1 cellular context compared by ENCODE assay signal in the genomic region with DNA sequence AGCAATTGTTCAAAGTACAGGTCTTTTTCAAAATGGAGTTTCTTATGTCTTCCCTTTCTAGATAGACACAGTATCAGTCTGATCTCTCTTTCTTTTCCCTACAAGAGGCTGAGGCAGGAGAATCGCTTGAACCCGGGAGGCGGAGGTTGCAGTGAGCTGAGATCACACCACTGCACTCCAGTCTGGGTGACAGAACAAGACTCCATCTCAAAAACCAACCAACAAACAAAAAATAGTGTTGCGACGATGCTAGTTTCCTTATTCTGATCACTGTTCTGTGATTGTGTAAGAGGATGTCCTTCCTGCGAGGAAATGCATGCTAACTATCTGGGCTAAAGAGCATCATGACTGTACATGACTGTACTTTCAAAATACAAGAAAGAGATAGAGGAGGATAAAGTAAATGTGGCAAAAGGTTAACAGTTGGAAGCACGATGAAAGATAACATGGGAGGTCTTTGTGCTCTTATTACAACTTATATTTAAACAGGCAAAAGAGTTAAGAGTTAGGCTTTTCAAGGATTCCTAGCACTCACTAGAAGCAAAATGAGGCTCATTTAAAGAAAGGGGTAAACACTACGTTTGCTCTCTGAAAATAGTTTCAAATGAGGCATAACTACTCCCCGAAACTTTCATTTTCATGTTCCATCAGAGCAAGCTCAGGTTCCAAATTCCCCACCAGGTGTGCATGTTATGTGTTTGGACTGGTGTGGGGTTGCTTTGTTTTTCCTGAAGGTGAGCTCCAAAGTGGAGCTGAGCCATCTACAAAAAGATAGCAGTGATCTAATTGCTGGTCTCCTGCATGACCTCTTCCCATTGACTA.
A peak's percentile ranks its signal among the peaks of the same experiment; 100 is the strongest.
TF ChIP-seq lines count a peak whose summit lies in the region.

No MANE protein-coding gene starts in this region.

TF ChIP-seq in HepG2, 621 proteins besides CTCF, POLR2A, EP300 and RAD21 (continued from another document and continues in another):
- TF ChIP-seq, protein P1, sequence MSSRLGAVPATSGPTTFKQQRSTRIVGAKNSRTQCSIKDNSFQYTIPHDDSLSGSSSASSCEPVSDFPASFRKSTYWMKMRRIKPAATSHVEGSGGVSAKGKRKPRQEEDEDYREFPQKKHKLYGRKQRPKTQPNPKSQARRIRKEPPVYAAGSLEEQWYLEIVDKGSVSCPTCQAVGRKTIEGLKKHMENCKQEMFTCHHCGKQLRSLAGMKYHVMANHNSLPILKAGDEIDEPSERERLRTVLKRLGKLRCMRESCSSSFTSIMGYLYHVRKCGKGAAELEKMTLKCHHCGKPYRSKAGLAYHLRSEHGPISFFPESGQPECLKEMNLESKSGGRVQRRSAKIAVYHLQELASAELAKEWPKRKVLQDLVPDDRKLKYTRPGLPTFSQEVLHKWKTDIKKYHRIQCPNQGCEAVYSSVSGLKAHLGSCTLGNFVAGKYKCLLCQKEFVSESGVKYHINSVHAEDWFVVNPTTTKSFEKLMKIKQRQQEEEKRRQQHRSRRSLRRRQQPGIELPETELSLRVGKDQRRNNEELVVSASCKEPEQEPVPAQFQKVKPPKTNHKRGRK (CRISPR knock-in tag; IDR thresholded peaks at IDR 0.05) = no peak
- TF ChIP-seq, protein P2, sequence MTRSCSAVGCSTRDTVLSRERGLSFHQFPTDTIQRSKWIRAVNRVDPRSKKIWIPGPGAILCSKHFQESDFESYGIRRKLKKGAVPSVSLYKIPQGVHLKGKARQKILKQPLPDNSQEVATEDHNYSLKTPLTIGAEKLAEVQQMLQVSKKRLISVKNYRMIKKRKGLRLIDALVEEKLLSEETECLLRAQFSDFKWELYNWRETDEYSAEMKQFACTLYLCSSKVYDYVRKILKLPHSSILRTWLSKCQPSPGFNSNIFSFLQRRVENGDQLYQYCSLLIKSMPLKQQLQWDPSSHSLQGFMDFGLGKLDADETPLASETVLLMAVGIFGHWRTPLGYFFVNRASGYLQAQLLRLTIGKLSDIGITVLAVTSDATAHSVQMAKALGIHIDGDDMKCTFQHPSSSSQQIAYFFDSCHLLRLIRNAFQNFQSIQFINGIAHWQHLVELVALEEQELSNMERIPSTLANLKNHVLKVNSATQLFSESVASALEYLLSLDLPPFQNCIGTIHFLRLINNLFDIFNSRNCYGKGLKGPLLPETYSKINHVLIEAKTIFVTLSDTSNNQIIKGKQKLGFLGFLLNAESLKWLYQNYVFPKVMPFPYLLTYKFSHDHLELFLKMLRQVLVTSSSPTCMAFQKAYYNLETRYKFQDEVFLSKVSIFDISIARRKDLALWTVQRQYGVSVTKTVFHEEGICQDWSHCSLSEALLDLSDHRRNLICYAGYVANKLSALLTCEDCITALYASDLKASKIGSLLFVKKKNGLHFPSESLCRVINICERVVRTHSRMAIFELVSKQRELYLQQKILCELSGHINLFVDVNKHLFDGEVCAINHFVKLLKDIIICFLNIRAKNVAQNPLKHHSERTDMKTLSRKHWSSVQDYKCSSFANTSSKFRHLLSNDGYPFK (CRISPR knock-in tag; IDR thresholded peaks at IDR 0.05; ENCODE audit: borderline replicate concordance) = no peak
- TF ChIP-seq ZBTB1 (CRISPR knock-in tag; IDR thresholded peaks at IDR 0.05; ENCODE audit: borderline replicate concordance) (no peak), TBX2 (CRISPR knock-in tag; IDR thresholded peaks at IDR 0.05; ENCODE audit: borderline replicate concordance) (peak; percentile 60; the same call in 1 of the 2 replicates), ZNF672 (CRISPR knock-in tag; IDR thresholded peaks at IDR 0.05) (no peak), ZNF703 (CRISPR knock-in tag; IDR thresholded peaks at IDR 0.05; ENCODE audit: borderline replicate concordance) (no peak), ZNF562 (CRISPR knock-in tag; IDR thresholded peaks at IDR 0.05; ENCODE audit: borderline replicate concordance) (no peak), ZNF556 (CRISPR knock-in tag; IDR thresholded peaks at IDR 0.05; ENCODE audit: borderline replicate concordance) (0 out of 2 replicates have a peak, but pooled peaks have one; percentile 11), RARG (CRISPR knock-in tag; IDR thresholded peaks at IDR 0.05; ENCODE audit: low read depth) (no peak), ZNF616 (CRISPR knock-in tag; IDR thresholded peaks at IDR 0.05; ENCODE audit: low read depth) (no peak), CCDC6 (CRISPR knock-in tag; IDR thresholded peaks at IDR 0.05) (0 out of 2 replicates have a peak, but pooled peaks have one; percentile 32), TP53 (CRISPR knock-in tag; conservative IDR thresholded peaks at IDR 0.05) (0 out of 2 replicates have a peak, but pooled peaks have one; percentile 38), ZNF615 (CRISPR knock-in tag; IDR thresholded peaks at IDR 0.05; ENCODE audit: borderline replicate concordance) (no peak), IKZF1 (IDR thresholded peaks at IDR 0.05) (no peak), NR2C2 (CRISPR knock-in tag; IDR thresholded peaks at IDR 0.05; ENCODE audit: borderline replicate concordance) (no peak)
- TF ChIP-seq, protein P3, sequence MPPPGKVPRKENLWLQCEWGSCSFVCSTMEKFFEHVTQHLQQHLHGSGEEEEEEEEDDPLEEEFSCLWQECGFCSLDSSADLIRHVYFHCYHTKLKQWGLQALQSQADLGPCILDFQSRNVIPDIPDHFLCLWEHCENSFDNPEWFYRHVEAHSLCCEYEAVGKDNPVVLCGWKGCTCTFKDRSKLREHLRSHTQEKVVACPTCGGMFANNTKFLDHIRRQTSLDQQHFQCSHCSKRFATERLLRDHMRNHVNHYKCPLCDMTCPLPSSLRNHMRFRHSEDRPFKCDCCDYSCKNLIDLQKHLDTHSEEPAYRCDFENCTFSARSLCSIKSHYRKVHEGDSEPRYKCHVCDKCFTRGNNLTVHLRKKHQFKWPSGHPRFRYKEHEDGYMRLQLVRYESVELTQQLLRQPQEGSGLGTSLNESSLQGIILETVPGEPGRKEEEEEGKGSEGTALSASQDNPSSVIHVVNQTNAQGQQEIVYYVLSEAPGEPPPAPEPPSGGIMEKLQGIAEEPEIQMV (CRISPR knock-in tag; IDR thresholded peaks at IDR 0.05; ENCODE audit: low read depth) = no peak
- TF ChIP-seq, protein P4, sequence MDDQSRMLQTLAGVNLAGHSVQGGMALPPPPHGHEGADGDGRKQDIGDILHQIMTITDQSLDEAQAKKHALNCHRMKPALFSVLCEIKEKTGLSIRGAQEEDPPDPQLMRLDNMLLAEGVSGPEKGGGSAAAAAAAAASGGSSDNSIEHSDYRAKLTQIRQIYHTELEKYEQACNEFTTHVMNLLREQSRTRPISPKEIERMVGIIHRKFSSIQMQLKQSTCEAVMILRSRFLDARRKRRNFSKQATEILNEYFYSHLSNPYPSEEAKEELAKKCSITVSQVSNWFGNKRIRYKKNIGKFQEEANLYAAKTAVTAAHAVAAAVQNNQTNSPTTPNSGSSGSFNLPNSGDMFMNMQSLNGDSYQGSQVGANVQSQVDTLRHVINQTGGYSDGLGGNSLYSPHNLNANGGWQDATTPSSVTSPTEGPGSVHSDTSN (CRISPR knock-in tag; IDR thresholded peaks at IDR 0.05; ENCODE audit: borderline replicate concordance) = no peak
- TF ChIP-seq, protein P5, sequence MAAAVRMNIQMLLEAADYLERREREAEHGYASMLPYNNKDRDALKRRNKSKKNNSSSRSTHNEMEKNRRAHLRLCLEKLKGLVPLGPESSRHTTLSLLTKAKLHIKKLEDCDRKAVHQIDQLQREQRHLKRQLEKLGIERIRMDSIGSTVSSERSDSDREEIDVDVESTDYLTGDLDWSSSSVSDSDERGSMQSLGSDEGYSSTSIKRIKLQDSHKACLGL (CRISPR knock-in tag; IDR thresholded peaks at IDR 0.05) = no peak
- TF ChIP-seq, protein P6, sequence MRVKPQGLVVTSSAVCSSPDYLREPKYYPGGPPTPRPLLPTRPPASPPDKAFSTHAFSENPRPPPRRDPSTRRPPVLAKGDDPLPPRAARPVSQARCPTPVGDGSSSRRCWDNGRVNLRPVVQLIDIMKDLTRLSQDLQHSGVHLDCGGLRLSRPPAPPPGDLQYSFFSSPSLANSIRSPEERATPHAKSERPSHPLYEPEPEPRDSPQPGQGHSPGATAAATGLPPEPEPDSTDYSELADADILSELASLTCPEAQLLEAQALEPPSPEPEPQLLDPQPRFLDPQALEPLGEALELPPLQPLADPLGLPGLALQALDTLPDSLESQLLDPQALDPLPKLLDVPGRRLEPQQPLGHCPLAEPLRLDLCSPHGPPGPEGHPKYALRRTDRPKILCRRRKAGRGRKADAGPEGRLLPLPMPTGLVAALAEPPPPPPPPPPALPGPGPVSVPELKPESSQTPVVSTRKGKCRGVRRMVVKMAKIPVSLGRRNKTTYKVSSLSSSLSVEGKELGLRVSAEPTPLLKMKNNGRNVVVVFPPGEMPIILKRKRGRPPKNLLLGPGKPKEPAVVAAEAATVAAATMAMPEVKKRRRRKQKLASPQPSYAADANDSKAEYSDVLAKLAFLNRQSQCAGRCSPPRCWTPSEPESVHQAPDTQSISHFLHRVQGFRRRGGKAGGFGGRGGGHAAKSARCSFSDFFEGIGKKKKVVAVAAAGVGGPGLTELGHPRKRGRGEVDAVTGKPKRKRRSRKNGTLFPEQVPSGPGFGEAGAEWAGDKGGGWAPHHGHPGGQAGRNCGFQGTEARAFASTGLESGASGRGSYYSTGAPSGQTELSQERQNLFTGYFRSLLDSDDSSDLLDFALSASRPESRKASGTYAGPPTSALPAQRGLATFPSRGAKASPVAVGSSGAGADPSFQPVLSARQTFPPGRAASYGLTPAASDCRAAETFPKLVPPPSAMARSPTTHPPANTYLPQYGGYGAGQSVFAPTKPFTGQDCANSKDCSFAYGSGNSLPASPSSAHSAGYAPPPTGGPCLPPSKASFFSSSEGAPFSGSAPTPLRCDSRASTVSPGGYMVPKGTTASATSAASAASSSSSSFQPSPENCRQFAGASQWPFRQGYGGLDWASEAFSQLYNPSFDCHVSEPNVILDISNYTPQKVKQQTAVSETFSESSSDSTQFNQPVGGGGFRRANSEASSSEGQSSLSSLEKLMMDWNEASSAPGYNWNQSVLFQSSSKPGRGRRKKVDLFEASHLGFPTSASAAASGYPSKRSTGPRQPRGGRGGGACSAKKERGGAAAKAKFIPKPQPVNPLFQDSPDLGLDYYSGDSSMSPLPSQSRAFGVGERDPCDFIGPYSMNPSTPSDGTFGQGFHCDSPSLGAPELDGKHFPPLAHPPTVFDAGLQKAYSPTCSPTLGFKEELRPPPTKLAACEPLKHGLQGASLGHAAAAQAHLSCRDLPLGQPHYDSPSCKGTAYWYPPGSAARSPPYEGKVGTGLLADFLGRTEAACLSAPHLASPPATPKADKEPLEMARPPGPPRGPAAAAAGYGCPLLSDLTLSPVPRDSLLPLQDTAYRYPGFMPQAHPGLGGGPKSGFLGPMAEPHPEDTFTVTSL (CRISPR knock-in tag; IDR thresholded peaks at IDR 0.05; ENCODE audit: borderline replicate concordance) = peak; percentile 90
- TF ChIP-seq, protein P7, sequence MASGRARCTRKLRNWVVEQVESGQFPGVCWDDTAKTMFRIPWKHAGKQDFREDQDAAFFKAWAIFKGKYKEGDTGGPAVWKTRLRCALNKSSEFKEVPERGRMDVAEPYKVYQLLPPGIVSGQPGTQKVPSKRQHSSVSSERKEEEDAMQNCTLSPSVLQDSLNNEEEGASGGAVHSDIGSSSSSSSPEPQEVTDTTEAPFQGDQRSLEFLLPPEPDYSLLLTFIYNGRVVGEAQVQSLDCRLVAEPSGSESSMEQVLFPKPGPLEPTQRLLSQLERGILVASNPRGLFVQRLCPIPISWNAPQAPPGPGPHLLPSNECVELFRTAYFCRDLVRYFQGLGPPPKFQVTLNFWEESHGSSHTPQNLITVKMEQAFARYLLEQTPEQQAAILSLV (CRISPR knock-in tag; IDR thresholded peaks at IDR 0.05; ENCODE audit: borderline replicate concordance) = no peak
- TF ChIP-seq, protein P8, sequence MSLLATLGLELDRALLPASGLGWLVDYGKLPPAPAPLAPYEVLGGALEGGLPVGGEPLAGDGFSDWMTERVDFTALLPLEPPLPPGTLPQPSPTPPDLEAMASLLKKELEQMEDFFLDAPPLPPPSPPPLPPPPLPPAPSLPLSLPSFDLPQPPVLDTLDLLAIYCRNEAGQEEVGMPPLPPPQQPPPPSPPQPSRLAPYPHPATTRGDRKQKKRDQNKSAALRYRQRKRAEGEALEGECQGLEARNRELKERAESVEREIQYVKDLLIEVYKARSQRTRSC (CRISPR knock-in tag; IDR thresholded peaks at IDR 0.05; ENCODE audit: low read depth) = no peak
- TF ChIP-seq, protein P9, sequence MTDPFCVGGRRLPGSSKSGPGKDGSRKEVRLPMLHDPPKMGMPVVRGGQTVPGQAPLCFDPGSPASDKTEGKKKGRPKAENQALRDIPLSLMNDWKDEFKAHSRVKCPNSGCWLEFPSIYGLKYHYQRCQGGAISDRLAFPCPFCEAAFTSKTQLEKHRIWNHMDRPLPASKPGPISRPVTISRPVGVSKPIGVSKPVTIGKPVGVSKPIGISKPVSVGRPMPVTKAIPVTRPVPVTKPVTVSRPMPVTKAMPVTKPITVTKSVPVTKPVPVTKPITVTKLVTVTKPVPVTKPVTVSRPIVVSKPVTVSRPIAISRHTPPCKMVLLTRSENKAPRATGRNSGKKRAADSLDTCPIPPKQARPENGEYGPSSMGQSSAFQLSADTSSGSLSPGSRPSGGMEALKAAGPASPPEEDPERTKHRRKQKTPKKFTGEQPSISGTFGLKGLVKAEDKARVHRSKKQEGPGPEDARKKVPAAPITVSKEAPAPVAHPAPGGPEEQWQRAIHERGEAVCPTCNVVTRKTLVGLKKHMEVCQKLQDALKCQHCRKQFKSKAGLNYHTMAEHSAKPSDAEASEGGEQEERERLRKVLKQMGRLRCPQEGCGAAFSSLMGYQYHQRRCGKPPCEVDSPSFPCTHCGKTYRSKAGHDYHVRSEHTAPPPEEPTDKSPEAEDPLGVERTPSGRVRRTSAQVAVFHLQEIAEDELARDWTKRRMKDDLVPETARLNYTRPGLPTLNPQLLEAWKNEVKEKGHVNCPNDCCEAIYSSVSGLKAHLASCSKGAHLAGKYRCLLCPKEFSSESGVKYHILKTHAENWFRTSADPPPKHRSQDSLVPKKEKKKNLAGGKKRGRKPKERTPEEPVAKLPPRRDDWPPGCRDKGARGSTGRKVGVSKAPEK (CRISPR knock-in tag; IDR thresholded peaks at IDR 0.05; ENCODE audit: borderline replicate concordance) = no peak
- TF ChIP-seq, protein P10, sequence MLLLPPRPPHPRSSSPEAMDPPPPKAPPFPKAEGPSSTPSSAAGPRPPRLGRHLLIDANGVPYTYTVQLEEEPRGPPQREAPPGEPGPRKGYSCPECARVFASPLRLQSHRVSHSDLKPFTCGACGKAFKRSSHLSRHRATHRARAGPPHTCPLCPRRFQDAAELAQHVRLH (CRISPR knock-in tag; IDR thresholded peaks at IDR 0.05; ENCODE audit: borderline replicate concordance, low read depth) = no peak
- TF ChIP-seq, protein P11, sequence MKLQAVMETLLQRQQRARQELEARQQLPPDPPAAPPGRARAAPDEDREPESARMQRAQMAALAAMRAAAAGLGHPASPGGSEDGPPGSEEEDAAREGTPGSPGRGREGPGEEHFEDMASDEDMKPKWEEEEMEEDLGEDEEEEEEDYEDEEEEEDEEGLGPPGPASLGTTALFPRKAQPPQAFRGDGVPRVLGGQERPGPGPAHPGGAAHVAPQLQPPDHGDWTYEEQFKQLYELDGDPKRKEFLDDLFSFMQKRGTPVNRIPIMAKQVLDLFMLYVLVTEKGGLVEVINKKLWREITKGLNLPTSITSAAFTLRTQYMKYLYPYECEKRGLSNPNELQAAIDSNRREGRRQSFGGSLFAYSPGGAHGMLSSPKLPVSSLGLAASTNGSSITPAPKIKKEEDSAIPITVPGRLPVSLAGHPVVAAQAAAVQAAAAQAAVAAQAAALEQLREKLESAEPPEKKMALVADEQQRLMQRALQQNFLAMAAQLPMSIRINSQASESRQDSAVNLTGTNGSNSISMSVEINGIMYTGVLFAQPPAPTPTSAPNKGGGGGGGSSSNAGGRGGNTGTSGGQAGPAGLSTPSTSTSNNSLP (IDR thresholded peaks at IDR 0.05; ENCODE audit: low read depth, low read length) = peak; percentile 29; the same call in 1 of the 2 replicates
